Comparison of ENCODE assay signal across 1 cellular context in the genomic region with DNA sequence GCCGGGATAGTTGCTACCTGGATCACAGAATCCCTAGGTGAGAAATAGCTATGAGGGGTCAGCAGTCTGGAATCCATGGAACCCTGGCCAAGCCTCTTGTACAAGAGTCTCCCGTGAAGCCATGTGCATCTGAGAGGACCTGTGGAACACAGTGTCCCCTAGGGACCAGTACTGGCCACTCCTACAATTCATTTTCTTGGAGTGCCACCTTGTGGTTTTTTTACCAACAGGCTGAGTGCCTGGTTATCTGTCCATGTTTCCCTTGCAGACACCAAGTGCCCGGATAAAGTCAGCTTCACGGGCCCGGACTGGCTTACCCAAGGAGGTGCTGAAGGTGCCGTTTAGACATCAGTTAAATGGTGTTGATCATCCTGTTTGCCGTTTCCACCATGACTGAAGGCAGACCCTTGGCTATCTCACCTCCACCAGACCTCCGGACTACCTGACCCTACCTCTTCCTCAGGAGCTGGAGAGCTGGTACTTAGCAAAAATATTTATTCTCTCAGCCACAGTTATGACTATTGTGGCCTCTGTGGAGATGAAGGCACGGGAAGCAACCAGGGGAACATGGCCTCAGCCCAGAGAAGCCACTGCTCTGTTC.
A peak's percentile ranks its signal among the peaks of the same experiment; 100 is the strongest.
TF ChIP-seq lines count a peak whose summit lies in the region.

No MANE protein-coding gene starts in this region.

TF ChIP-seq in GM12878, 131 proteins besides CTCF, POLR2A, EP300 and RAD21 (continued from another document):
- TF ChIP-seq, protein P1, sequence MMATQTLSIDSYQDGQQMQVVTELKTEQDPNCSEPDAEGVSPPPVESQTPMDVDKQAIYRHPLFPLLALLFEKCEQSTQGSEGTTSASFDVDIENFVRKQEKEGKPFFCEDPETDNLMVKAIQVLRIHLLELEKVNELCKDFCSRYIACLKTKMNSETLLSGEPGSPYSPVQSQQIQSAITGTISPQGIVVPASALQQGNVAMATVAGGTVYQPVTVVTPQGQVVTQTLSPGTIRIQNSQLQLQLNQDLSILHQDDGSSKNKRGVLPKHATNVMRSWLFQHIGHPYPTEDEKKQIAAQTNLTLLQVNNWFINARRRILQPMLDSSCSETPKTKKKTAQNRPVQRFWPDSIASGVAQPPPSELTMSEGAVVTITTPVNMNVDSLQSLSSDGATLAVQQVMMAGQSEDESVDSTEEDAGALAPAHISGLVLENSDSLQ (IDR thresholded peaks at IDR 0.05): no peak
- TF ChIP-seq, protein P2, sequence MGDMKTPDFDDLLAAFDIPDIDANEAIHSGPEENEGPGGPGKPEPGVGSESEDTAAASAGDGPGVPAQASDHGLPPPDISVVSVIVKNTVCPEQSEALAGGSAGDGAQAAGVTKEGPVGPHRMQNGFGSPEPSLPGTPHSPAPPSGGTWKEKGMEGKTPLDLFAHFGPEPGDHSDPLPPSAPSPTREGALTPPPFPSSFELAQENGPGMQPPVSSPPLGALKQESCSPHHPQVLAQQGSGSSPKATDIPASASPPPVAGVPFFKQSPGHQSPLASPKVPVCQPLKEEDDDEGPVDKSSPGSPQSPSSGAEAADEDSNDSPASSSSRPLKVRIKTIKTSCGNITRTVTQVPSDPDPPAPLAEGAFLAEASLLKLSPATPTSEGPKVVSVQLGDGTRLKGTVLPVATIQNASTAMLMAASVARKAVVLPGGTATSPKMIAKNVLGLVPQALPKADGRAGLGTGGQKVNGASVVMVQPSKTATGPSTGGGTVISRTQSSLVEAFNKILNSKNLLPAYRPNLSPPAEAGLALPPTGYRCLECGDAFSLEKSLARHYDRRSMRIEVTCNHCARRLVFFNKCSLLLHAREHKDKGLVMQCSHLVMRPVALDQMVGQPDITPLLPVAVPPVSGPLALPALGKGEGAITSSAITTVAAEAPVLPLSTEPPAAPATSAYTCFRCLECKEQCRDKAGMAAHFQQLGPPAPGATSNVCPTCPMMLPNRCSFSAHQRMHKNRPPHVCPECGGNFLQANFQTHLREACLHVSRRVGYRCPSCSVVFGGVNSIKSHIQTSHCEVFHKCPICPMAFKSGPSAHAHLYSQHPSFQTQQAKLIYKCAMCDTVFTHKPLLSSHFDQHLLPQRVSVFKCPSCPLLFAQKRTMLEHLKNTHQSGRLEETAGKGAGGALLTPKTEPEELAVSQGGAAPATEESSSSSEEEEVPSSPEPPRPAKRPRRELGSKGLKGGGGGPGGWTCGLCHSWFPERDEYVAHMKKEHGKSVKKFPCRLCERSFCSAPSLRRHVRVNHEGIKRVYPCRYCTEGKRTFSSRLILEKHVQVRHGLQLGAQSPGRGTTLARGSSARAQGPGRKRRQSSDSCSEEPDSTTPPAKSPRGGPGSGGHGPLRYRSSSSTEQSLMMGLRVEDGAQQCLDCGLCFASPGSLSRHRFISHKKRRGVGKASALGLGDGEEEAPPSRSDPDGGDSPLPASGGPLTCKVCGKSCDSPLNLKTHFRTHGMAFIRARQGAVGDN (IDR thresholded peaks at IDR 0.05): peak; percentile 42; the same call in 1 of the 2 replicates
- TF ChIP-seq NR2C2 (IDR thresholded peaks at IDR 0.05; ENCODE audit: borderline replicate concordance, control insufficient read depth, insufficient read length, low read depth): no peak
TF ChIP-seq in GM12878: peak in this region for 3.
